8 cellular contexts compared by ENCODE assay signal in genomic region chr11:102346748-102347525, GRCh38. TPM values are rescaled to one million over a fixed set of nuclear protein-coding genes. Genes with fewer than 3 reads are reported as not detected.
A peak's percentile ranks its signal among the peaks of the same experiment; 100 is the strongest.
DNase-seq lines count a peak whose midpoint lies in the region; ATAC-seq, FAIRE-seq and TF ChIP-seq lines count a peak whose summit lies in the region.

Gene BIRC2, plus strand, starts transcription at chr11:102347214. Its CDS starts 2,641 bp downstream, at chr11:102349855.

- DNase-seq in AG04449 (ENCODE audit: low read depth, low spot score), result no peak
- peak; percentile 94 for DNase-seq in NCI-H2227 (lab: John Stamatoyannopoulos, UW; ENCODE audit: unreplicated experiment)
- DNase-seq in bronchial epithelial cell (ENCODE audit: low read depth), result peak; percentile 74
- peak; percentile 93 to 94 (median 94) for DNase-seq in immature natural killer cell
- peak; percentile 89 to 93 for DNase-seq in stimulated activated CD4-positive, alpha-beta T cell treated with anti-CD3 and anti-CD28 coated beads, Interleukin-12 subunit alpha, Interleukin-12 subunit beta, amount 100 ng/mL, for 24 hours (ENCODE audit: low read depth in 2 of 2)

- H3K9me3 Mint-ChIP-seq in immature natural killer cell, result no peaks in the 10 kb centered on the region

- H3K27me3 Mint-ChIP-seq in immature natural killer cell (ENCODE audit: low read depth in 3 of 3), result peaks cover 8 to 24% (median 18%) of the 10 kb centered on the region in 3 donors

- POLR2A ChIA-PET in AG04449 (lab: Yijun Ruan, JAX), result interaction anchor here (0.9 kb wide), 1 partner anchor 484 kb away, joined by 3 read pairs; no protein-coding TSS in a partner anchor

- peak; percentile 94 for TF ChIP-seq CTCF in AG04449 (IDR thresholded peaks at IDR 0.05; ENCODE audit: insufficient read depth, low read length, missing control alignments)
- TF ChIP-seq CTCF in WI38 (IDR thresholded peaks at IDR 0.05; ENCODE audit: low read depth, low read length), result peak; percentile 71
- TF ChIP-seq CTCF in bronchial epithelial cell (IDR thresholded peaks at IDR 0.05; ENCODE audit: insufficient read depth, low read length, severe bottlenecking), result peak; percentile 89

- H3K27me3 ChIP-seq in bronchial epithelial cell (ENCODE audit: control insufficient read depth, insufficient read depth, low read length), result no peaks in the 10 kb centered on the region

- H3K36me3 Mint-ChIP-seq in immature natural killer cell, result peaks cover 0 to 15% (median 4%) of the 10 kb centered on the region in 3 donors

- CTCF ChIA-PET in AG04449 (lab: Yijun Ruan, JAX), result interaction anchor here (0.6 to 2.7 kb wide), 5 partner anchors 10 to 319 kb away, joined by 3 to 7 read pairs (median 3); no protein-coding TSS in a partner anchor

- H3K4me3 ChIP-seq in AG04449 (ENCODE audit: low read depth, low read length) (peak within 1 kb of the TSS; percentile 82), WI38 (ENCODE audit: low read depth, low read length) (peak within 1 kb of the TSS; percentile 91), bronchial epithelial cell (ENCODE audit: low read depth, low read length) (peak within 1 kb of the TSS; percentile 52)

- FAIRE-seq in bronchial epithelial cell (lab: Jason Lieb, UNC), result no peak

- H3K4me1 Mint-ChIP-seq in immature natural killer cell, result peaks cover 36 to 48% of the 10 kb centered on the region in 2 donors

- H3K27ac Mint-ChIP-seq in immature natural killer cell, result peak within 1 kb of the TSS; percentile 96 to 100 (median 100)

- H3K4me3 Mint-ChIP-seq in immature natural killer cell, result peak within 1 kb of the TSS; percentile 95 to 100 (median 99)

- ATAC-seq in GM18867 (IDR thresholded peaks at IDR 0.05; ENCODE audit: unreplicated experiment), result peak; percentile 92
- ATAC-seq in HG03103 (IDR thresholded peaks at IDR 0.05; ENCODE audit: low read depth, unreplicated experiment), result peak; percentile 89

- H3K36me3 ChIP-seq in bronchial epithelial cell (ENCODE audit: control insufficient read depth, insufficient read depth, low read length), result peaks cover 5% of the 10 kb centered on the region

RNA-seq across cellular contexts. Expression of gene BIRC2, which starts in this region (rescaled TPM):
- total RNA-seq in bronchial epithelial cell, result 56.6 and 58.8 TPM in 2 replicates
- polyA plus RNA-seq in immature natural killer cell, result 10 to 100 TPM; 30.8 to 44.5 (median 35.4) TPM
